Comparison of ENCODE assay signal across 25 cellular contexts in genomic region chr6:6368040-6368683, GRCh38. TPM values are rescaled to one million over a fixed set of nuclear protein-coding genes. Genes with fewer than 3 reads are reported as not detected.
"Had no signal": no experiment of that assay in that cellular context is flagged by ENCODE, and none has a peak within 500 bp of the region (broad histone marks: within the 10 kb centered on the region; RNA-seq: fewer than 3 reads in every experiment).

No MANE protein-coding gene starts in this region.

- H3K4me3 ChIP-seq: left lung, lower lobe of right lung, pancreas, prostate gland, sigmoid colon, spleen, suprapubic skin, thoracic aorta, tibial artery, upper lobe of right lung had no signal

- H3K9me3 ChIP-seq: lower lobe of right lung, pancreas, prostate gland, sigmoid colon, spleen, suprapubic skin, thoracic aorta, upper lobe of right lung had no signal

- ATAC-seq: left colon; naive thymus-derived CD8-positive, alpha-beta T cell; stimulated activated effector memory CD8-positive, alpha-beta T cell treated with anti-CD3 and anti-CD28 coated beads, Interleukin-12 subunit alpha, Interleukin-12 subunit beta, amount 100 ng/mL, for 72 hours had no signal

- FAIRE-seq: kidney, pancreas, small intestine, urothelium cell line had no signal

- DNase-seq: kidney; left colon; left lung; lower lobe of right lung; mammary epithelial cell; mesenchymal stem cell; naive thymus-derived CD8-positive, alpha-beta T cell; nucleus accumbens; pancreas; posterior cingulate gyrus; retina; right cardiac atrium; sigmoid colon; small intestine; spleen; stimulated activated CD4-positive, alpha-beta T cell treated with anti-CD3 and anti-CD28 coated beads, Interleukin-4, amount 100 ng/mL, for 24 hours; stimulated activated naive CD4-positive, alpha-beta T cell; tibial artery; trophoblast cell; upper lobe of right lung had no signal

- H3K27me3 ChIP-seq: left lung, pancreas, sigmoid colon, spleen, suprapubic skin, tibial artery, upper lobe of right lung had no signal

- H3K27ac ChIP-seq: left lung, lower lobe of right lung, pancreas, prostate gland, sigmoid colon, spleen, suprapubic skin, thoracic aorta, tibial artery, upper lobe of right lung had no signal

- H3K36me3 ChIP-seq: left lung, lower lobe of right lung, pancreas, prostate gland, sigmoid colon, spleen, suprapubic skin, thoracic aorta, tibial artery, upper lobe of right lung had no signal

- H3K4me1 ChIP-seq: lower lobe of right lung, pancreas, prostate gland, sigmoid colon, spleen, suprapubic skin, tibial artery, upper lobe of right lung had no signal

RNA-seq across cellular contexts. Expression of gene F13A1, which starts 47.7 kb away (rescaled TPM):
- total RNA-seq: mammary epithelial cell had no signal
- polyA plus RNA-seq: mammary epithelial cell had no signal
